Comparison of ENCODE assay signal across 8 cellular contexts in the genomic region with DNA sequence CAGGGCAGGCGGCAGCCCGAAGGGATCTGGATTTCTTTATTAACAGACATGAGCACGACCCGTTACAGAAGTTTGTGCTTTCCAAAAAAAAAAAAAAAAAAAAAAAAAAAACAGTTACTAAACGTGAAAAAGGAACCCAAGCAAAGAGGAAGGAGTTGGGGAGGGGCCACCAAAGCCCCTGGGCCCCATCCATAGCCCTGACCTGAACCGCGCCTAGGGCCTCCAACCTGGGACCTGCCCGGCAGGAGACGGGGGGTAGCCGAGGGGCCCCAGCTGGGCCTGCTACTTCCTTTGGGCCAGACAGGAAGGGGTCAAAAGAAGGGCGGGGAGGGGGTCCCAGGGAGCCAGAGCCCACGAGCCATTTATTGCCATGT. TPM values are rescaled to one million over a fixed set of nuclear protein-coding genes. Genes with fewer than 3 reads are reported as not detected.
A peak's percentile ranks its signal among the peaks of the same experiment; 100 is the strongest.
DNase-seq lines count a peak whose midpoint lies in the region; ATAC-seq and TF ChIP-seq lines count a peak whose summit lies in the region.

No MANE protein-coding gene starts in this region.

- H3K27ac Mint-ChIP-seq in activated T-helper 17 cell treated with anti-CD3 and anti-CD28 coated beads, Interleukin-2, amount 50 U/mL, for 72 hours, result peak overlapping the region; percentile 69

- H3K4me1 ChIP-seq in right atrium auricular region (peaks cover 0 to 40% of the 10 kb centered on the region in 2 donors), muscle layer of colon (ENCODE audit: insufficient read depth, low read length) (peaks cover 18% of the 10 kb centered on the region), uterus (peaks cover 0 to 23% of the 10 kb centered on the region in 2 donors), aorta (ENCODE audit: control insufficient read depth in 1 of 2, insufficient read depth in 2 of 2, low read length in 2 of 2) (no peaks in the 10 kb centered on the region), A673 (ENCODE audit: insufficient read depth, low read length, poor library complexity, severe bottlenecking) (peaks cover 13% of the 10 kb centered on the region)

- H3K9me3 ChIP-seq in right atrium auricular region (no peaks in the 10 kb centered on the region), muscle layer of colon (ENCODE audit: low read length) (no peaks in the 10 kb centered on the region), uterus (no peaks in the 10 kb centered on the region), aorta (ENCODE audit: control insufficient read depth, low read length) (no peaks in the 10 kb centered on the region), A673 (ENCODE audit: low read depth, low read length, poor library complexity, severe bottlenecking) (no peaks in the 10 kb centered on the region)

- WGBS in aorta, 2 donors, result 15 to 18% methylated on average over 11 to 12 of the region's 12 CpGs

- H3K27ac ChIP-seq in right atrium auricular region (peak overlapping the region; percentile 21 to 84), muscle layer of colon (ENCODE audit: low read depth, low read length) (peak overlapping the region; percentile 72), uterus (peak overlapping the region; percentile 62 to 63), aorta (ENCODE audit: low read depth in 1 of 2, low read length in 2 of 2) (peak overlapping the region in 1 of 2 donors; percentile 9), A673 (ENCODE audit: low read depth, low read length, poor library complexity, severe bottlenecking) (no peak overlapping the region)

- H3K4me1 Mint-ChIP-seq in activated T-helper 17 cell treated with anti-CD3 and anti-CD28 coated beads, Interleukin-2, amount 50 U/mL, for 72 hours, result peaks cover 4% of the 10 kb centered on the region

- DNase-seq in right atrium auricular region (ENCODE audit: low spot score), result no peak
- DNase-seq in Right ventricle myocardium superior, result no peak
- DNase-seq in uterus, result peak in 1 of 2 donors; percentile 48
- DNase-seq in aorta, result no peak
- DNase-seq in A673 (ENCODE audit: low spot score), result no peak

- H3K9me3 Mint-ChIP-seq in activated T-helper 17 cell treated with anti-CD3 and anti-CD28 coated beads, Interleukin-2, amount 50 U/mL, for 72 hours, result no peaks in the 10 kb centered on the region

- no peak overlapping the region for H3K9ac ChIP-seq in muscle layer of colon (ENCODE audit: low read length)

- ATAC-seq in Right ventricle myocardium superior (ENCODE audit: poor library complexity), result no peak
- no peak for ATAC-seq in activated T-helper 17 cell treated with anti-CD3 and anti-CD28 coated beads, Interleukin-2, amount 50 U/mL, for 72 hours (replicated peaks)
- no peak for ATAC-seq in aorta (ENCODE audit: low FRiP score)
- ATAC-seq in GM21526 (IDR thresholded peaks at IDR 0.05; ENCODE audit: low FRiP score, unreplicated experiment), result no peak

- H3K4me3 ChIP-seq in right atrium auricular region, result no peak overlapping the region
- no peak overlapping the region for H3K4me3 ChIP-seq in muscle layer of colon (ENCODE audit: low read depth in 1 of 2, low read length in 2 of 2)
- H3K4me3 ChIP-seq in uterus, result no peak overlapping the region
- no peak overlapping the region for H3K4me3 ChIP-seq in aorta (ENCODE audit: low read length in 2 of 2)
- no peak overlapping the region for H3K4me3 ChIP-seq in A673 (ENCODE audit: low read depth, low read length, poor library complexity, severe bottlenecking)

- H3K27me3 ChIP-seq in right atrium auricular region, result no peaks in the 10 kb centered on the region
- H3K27me3 ChIP-seq in muscle layer of colon (ENCODE audit: control insufficient read depth in 1 of 2, insufficient read depth in 2 of 2, low read length in 2 of 2), result peaks cover 13 to 17% of the 10 kb centered on the region in 2 donors
- H3K27me3 ChIP-seq in uterus, result no peaks in the 10 kb centered on the region
- H3K27me3 ChIP-seq in aorta (ENCODE audit: control insufficient read depth in 1 of 2, insufficient read depth in 2 of 2, low read length in 1 of 2), result no peaks in the 10 kb centered on the region
- H3K27me3 ChIP-seq in A673 (replicated peaks; ENCODE audit: insufficient read depth, low read depth, low read length, poor library complexity), result no peaks in the 10 kb centered on the region

- POLR2A ChIA-PET in A673 (lab: Charles Lee; ENCODE audit: low non-redundant PET), result no interaction called here

- H3K36me3 ChIP-seq in right atrium auricular region (peaks cover 10% of the 10 kb centered on the region), muscle layer of colon (ENCODE audit: insufficient read depth, low read length) (peaks cover 24% of the 10 kb centered on the region), uterus (no peaks in the 10 kb centered on the region), aorta (ENCODE audit: control insufficient read depth in 1 of 2, insufficient read depth in 2 of 2, low read length in 1 of 2) (peaks cover 0 to 3% of the 10 kb centered on the region in 2 donors), A673 (ENCODE audit: insufficient read depth, low read length, poor library complexity, severe bottlenecking) (peaks cover 35% of the 10 kb centered on the region)

- intact Hi-C loops in Right ventricle myocardium superior (cut with DNase I) (no loop called here), uterus (cut with DNase I; ENCODE audit: low total_unique reads) (no loop called here), aorta (cut with DNase I) (loop anchor here in 1 of 2 donors (2.0 to 5.0 kb wide), 2 partner anchors 38 to 144 kb away; a partner anchor contains a TSS), A673 (cut with micrococcal nuclease; ENCODE audit: unreplicated experiment) (no loop called here)

- TF ChIP-seq POLR2A in uterus (IDR thresholded peaks at IDR 0.05), result no peak

- TF ChIP-seq CTCF in right atrium auricular region (IDR thresholded peaks at IDR 0.05), result peak in 1 of 2 donors; percentile 49
- no peak for TF ChIP-seq CTCF in uterus (IDR thresholded peaks at IDR 0.05)
- TF ChIP-seq CTCF in A673 (conservative IDR thresholded peaks at IDR 0.05; ENCODE audit: low read depth, low read length), result no peak; the same call in 1 of the 2 replicates

- no TSS peak for BruUV-seq in A673 (replicated peaks; lab: Mats Ljungman, UMichigan)

- H3K4me3 Mint-ChIP-seq in activated T-helper 17 cell treated with anti-CD3 and anti-CD28 coated beads, Interleukin-2, amount 50 U/mL, for 72 hours, result peak overlapping the region; percentile 66

- H3K27me3 Mint-ChIP-seq in activated T-helper 17 cell treated with anti-CD3 and anti-CD28 coated beads, Interleukin-2, amount 50 U/mL, for 72 hours, result no peaks in the 10 kb centered on the region

- H3K36me3 Mint-ChIP-seq in activated T-helper 17 cell treated with anti-CD3 and anti-CD28 coated beads, Interleukin-2, amount 50 U/mL, for 72 hours (ENCODE audit: low read depth), result no peaks in the 10 kb centered on the region

- CTCF ChIA-PET in A673 (lab: Charles Lee), result interaction anchor here (1.3 to 1.4 kb wide), 2 partner anchors 52 to 66 kb away, joined by 5 read pairs; no protein-coding TSS in a partner anchor

RNA-seq across cellular contexts. Expression of a gene that starts 10.0 kb away (rescaled TPM):
- total RNA-seq in right atrium auricular region, result 1 to 10 TPM in 1 of 2 donors, under 1 TPM in 1; 0.90 to 1.1 TPM
- total RNA-seq in Right ventricle myocardium superior, result 0.59 TPM
- total RNA-seq in activated T-helper 17 cell treated with anti-CD3 and anti-CD28 coated beads, Interleukin-2, amount 50 U/mL, for 72 hours, result 10 to 100 TPM in 1 of 2 donors, 1 to 10 TPM in 1; 8.2 to 13.6 TPM
- 1 to 10 TPM in 2 of 4 donors, not detected in 2; 1.9 to 3.0 TPM for total RNA-seq in uterus
- total RNA-seq in aorta, result 1 to 10 TPM; 1.9 to 2.0 TPM
- polyA plus RNA-seq in aorta, result under 1 TPM in 1 of 2 donors, not detected in 1; 0.74 TPM
- 3.0 and 5.3 TPM in 2 replicates for total RNA-seq in A673 (2021)

RNA-seq across cellular contexts. Expression of a gene that starts 16.9 kb away (rescaled TPM):
- 10 to 100 TPM; 25.0 to 47.2 TPM for total RNA-seq in right atrium auricular region
- 24.2 TPM for total RNA-seq in Right ventricle myocardium superior
- 1 to 10 TPM; 2.3 to 3.1 TPM for total RNA-seq in activated T-helper 17 cell treated with anti-CD3 and anti-CD28 coated beads, Interleukin-2, amount 50 U/mL, for 72 hours
- 100 to 1,000 TPM in 2 of 4 donors, 10 to 100 TPM in 2; 30.6 to 107 (median 82.7) TPM for total RNA-seq in uterus
- total RNA-seq in aorta, result 100 to 1,000 TPM in 1 of 2 donors, 10 to 100 TPM in 1; 66.3 to 140 TPM
- 10 to 100 TPM; 23.7 to 68.9 TPM for polyA plus RNA-seq in aorta
- total RNA-seq in A673 (2021), result 271 and 286 TPM in 2 replicates

RNA-seq across cellular contexts. Expression of a gene that starts 30.1 kb away (rescaled TPM):
- total RNA-seq in right atrium auricular region (10 to 100 TPM in 1 of 2 donors, 1 to 10 TPM in 1; 9.9 to 14.1 TPM), Right ventricle myocardium superior (16.0 TPM), uterus (10 to 100 TPM; 16.4 to 29.8 (median 20.9) TPM), aorta (10 to 100 TPM; 26.8 to 27.6 TPM), A673 (2021) (32.1 and 38.1 TPM in 2 replicates)
- total RNA-seq in activated T-helper 17 cell treated with anti-CD3 and anti-CD28 coated beads, Interleukin-2, amount 50 U/mL, for 72 hours, result 100 to 1,000 TPM; 108 to 130 TPM
- polyA plus RNA-seq in aorta, result 10 to 100 TPM; 13.0 to 14.1 TPM

RNA-seq across cellular contexts. Expression of a gene that starts 40.8 kb away (rescaled TPM):
- 10 to 100 TPM; 45.8 to 56.0 TPM for total RNA-seq in right atrium auricular region
- 37.0 TPM for total RNA-seq in Right ventricle myocardium superior
- total RNA-seq in activated T-helper 17 cell treated with anti-CD3 and anti-CD28 coated beads, Interleukin-2, amount 50 U/mL, for 72 hours, result 10 to 100 TPM; 34.9 to 38.8 TPM
- total RNA-seq in uterus, result 100 to 1,000 TPM; 102 to 543 (median 193) TPM
- 100 to 1,000 TPM; 510 to 729 TPM for total RNA-seq in aorta
- polyA plus RNA-seq in aorta, result 1,000 to 10,000 TPM in 1 of 2 donors, 100 to 1,000 TPM in 1; 184 to 1,248 TPM
- 116 and 132 TPM in 2 replicates for total RNA-seq in A673 (2021)

RNA-seq across cellular contexts. Expression of a gene that starts 47.2 kb away (rescaled TPM):
- under 1 TPM in 1 of 2 donors, not detected in 1; 0.43 TPM for total RNA-seq in right atrium auricular region
- not detected for total RNA-seq in Right ventricle myocardium superior
- total RNA-seq in activated T-helper 17 cell treated with anti-CD3 and anti-CD28 coated beads, Interleukin-2, amount 50 U/mL, for 72 hours, result 1 to 10 TPM; 3.7 to 4.6 TPM
- 1 to 10 TPM in 1 of 4 donors, not detected in 3; 7.6 TPM for total RNA-seq in uterus
- total RNA-seq in aorta, result under 1 TPM; 0.23 to 0.33 TPM
- 1 to 10 TPM in 1 of 2 donors, not detected in 1; 1.8 TPM for polyA plus RNA-seq in aorta
- total RNA-seq in A673 (2021), result 0.81 TPM in 1 of 2 replicates, not detected in the other
